ENCODE assay signal across 1 cellular context in the genomic region with DNA sequence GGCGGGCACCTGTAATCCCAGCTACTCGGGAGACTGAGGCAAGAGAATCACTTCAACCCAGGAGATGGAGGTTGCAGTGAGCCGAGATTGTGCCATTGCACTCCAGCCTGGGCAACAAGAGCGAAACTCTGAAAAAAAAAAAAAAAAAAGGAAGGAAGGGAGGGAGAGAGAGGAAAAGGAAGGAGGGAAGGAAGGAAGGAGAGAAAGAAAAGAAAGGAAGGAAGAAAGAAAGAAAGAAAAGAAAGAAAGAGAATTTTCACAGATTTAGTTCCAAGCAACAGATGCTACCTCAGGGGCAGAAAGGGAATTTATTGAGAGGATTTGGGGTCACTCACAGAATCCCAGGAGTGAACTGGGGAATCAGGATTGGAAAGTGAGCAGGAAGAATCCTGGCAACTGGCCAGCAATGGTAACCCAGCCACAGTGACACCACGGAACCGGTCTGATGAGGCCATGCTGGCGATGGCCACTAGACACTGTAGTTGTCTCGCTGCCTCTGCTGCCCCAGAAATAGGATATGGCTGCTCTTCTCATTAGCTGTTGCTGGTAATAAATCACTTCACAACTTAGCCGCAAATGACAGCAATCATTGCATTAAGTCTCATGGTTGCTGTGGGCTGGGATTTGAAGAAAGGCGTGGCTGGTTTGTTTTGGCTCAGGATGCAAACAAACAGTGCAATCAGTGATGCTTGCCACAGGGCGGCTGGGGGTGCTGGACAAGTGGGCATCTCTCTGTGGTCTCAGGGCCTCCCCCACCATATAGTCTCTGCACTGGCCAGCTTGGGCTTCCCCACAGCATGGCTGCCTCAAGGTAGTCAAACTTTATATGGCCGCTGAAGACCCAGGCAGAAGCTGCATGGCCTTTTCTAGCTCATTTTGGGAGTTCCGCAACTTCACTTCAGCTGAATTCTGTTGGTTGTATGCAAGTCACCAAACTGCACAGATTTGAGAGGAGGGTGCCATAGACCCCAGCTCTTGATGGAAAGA.
TF ChIP-seq lines count a peak whose summit lies in the region.

No MANE protein-coding gene starts in this region.

TF ChIP-seq in K562, 482 proteins besides CTCF, POLR2A, EP300 and RAD21:
- TF ChIP-seq NFIX (CRISPR knock-in tag; IDR thresholded peaks at IDR 0.05; ENCODE audit: low read depth) (peak; percentile 36; the same call in 1 of the 2 replicates), MEIS2 (IDR thresholded peaks at IDR 0.05; ENCODE audit: partially characterized antibody) (peak; percentile 93), YY1 (IDR thresholded peaks at IDR 0.05; ENCODE audit: borderline replicate concordance in 1 of 3, control insufficient read depth in 1 of 3, extremely low read depth in 1 of 3, insufficient read depth in 3 of 3, insufficient read length in 1 of 3, insufficient replicate concordance in 2 of 3, low read depth in 1 of 3, low read length in 2 of 3) (peak in 2 of 3 experiments; percentile 36 to 83), KDM1A (IDR thresholded peaks at IDR 0.05) (peak; percentile 51 to 72; a peak in 3 of 4 replicates), RCOR1 (IDR thresholded peaks at IDR 0.05; ENCODE audit: borderline replicate concordance in 1 of 2, low read depth in 2 of 2, low read length in 2 of 2) (peak in 1 of 2 experiments; percentile 42; a peak in 1 of 4 replicates), KDM2B (CRISPR knock-in tag; IDR thresholded peaks at IDR 0.05) (no peak), NFIC (IDR thresholded peaks at IDR 0.05) (peak; percentile 90)
- TF ChIP-seq, protein P1, sequence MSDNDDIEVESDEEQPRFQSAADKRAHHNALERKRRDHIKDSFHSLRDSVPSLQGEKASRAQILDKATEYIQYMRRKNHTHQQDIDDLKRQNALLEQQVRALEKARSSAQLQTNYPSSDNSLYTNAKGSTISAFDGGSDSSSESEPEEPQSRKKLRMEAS (CRISPR knock-in tag; IDR thresholded peaks at IDR 0.05): no peak
- TF ChIP-seq, protein P2, sequence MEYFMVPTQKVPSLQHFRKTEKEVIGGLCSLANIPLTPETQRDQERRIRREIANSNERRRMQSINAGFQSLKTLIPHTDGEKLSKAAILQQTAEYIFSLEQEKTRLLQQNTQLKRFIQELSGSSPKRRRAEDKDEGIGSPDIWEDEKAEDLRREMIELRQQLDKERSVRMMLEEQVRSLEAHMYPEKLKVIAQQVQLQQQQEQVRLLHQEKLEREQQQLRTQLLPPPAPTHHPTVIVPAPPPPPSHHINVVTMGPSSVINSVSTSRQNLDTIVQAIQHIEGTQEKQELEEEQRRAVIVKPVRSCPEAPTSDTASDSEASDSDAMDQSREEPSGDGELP (CRISPR knock-in tag; IDR thresholded peaks at IDR 0.05; ENCODE audit: borderline replicate concordance): no peak
- TF ChIP-seq, protein P3, sequence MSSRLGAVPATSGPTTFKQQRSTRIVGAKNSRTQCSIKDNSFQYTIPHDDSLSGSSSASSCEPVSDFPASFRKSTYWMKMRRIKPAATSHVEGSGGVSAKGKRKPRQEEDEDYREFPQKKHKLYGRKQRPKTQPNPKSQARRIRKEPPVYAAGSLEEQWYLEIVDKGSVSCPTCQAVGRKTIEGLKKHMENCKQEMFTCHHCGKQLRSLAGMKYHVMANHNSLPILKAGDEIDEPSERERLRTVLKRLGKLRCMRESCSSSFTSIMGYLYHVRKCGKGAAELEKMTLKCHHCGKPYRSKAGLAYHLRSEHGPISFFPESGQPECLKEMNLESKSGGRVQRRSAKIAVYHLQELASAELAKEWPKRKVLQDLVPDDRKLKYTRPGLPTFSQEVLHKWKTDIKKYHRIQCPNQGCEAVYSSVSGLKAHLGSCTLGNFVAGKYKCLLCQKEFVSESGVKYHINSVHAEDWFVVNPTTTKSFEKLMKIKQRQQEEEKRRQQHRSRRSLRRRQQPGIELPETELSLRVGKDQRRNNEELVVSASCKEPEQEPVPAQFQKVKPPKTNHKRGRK (tag; IDR thresholded peaks at IDR 0.05): peak; percentile 85
- TF ChIP-seq, protein P4, sequence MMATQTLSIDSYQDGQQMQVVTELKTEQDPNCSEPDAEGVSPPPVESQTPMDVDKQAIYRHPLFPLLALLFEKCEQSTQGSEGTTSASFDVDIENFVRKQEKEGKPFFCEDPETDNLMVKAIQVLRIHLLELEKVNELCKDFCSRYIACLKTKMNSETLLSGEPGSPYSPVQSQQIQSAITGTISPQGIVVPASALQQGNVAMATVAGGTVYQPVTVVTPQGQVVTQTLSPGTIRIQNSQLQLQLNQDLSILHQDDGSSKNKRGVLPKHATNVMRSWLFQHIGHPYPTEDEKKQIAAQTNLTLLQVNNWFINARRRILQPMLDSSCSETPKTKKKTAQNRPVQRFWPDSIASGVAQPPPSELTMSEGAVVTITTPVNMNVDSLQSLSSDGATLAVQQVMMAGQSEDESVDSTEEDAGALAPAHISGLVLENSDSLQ (IDR thresholded peaks at IDR 0.05): peak; percentile 90
- TF ChIP-seq, protein P5, sequence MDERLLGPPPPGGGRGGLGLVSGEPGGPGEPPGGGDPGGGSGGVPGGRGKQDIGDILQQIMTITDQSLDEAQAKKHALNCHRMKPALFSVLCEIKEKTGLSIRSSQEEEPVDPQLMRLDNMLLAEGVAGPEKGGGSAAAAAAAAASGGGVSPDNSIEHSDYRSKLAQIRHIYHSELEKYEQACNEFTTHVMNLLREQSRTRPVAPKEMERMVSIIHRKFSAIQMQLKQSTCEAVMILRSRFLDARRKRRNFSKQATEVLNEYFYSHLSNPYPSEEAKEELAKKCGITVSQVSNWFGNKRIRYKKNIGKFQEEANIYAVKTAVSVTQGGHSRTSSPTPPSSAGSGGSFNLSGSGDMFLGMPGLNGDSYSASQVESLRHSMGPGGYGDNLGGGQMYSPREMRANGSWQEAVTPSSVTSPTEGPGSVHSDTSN (CRISPR knock-in tag; IDR thresholded peaks at IDR 0.05; ENCODE audit: low read depth): no peak
- TF ChIP-seq, protein P5 (tag; conservative IDR thresholded peaks at IDR 0.05; ENCODE audit: low read depth): peak; percentile 81; the same call in 1 of the 2 replicates
TF ChIP-seq in K562: peak in this region for 9.
